1 cellular context compared by ENCODE assay signal in genomic region chr2:70248810-70249438, GRCh38.
A peak's percentile ranks its signal among the peaks of the same experiment; 100 is the strongest.
TF ChIP-seq lines count a peak whose summit lies in the region.

No MANE protein-coding gene starts in this region.

TF ChIP-seq in HepG2, 621 proteins besides CTCF, POLR2A, EP300 and RAD21 (continued from another document and continues in another):
- TF ChIP-seq ZNF800 (CRISPR knock-in tag; IDR thresholded peaks at IDR 0.05): no peak
- TF ChIP-seq NR2F6 (IDR thresholded peaks at IDR 0.05): peak; percentile 41; the same call in 1 of the 2 replicates
- 0 out of 2 replicates have a peak, but pooled peaks have one; percentile 28 for TF ChIP-seq NR2F6 (CRISPR knock-in tag; IDR thresholded peaks at IDR 0.05)
- TF ChIP-seq AFF4 (CRISPR knock-in tag; IDR thresholded peaks at IDR 0.05): no peak
- TF ChIP-seq CCDC6 (CRISPR knock-in tag; IDR thresholded peaks at IDR 0.05): 0 out of 2 replicates have a peak, but pooled peaks have one; percentile 17
- TF ChIP-seq KMT2B (CRISPR knock-in tag; IDR thresholded peaks at IDR 0.05): peak; percentile 39; the same call in 1 of the 2 replicates
- TF ChIP-seq DNMT3B (CRISPR knock-in tag; conservative IDR thresholded peaks at IDR 0.05): no peak
- no peak for TF ChIP-seq ZSCAN29 (CRISPR knock-in tag; conservative IDR thresholded peaks at IDR 0.05)
- TF ChIP-seq SNRNP70 (IDR thresholded peaks at IDR 0.05; ENCODE audit: low read depth, low read length): no peak
- no peak for TF ChIP-seq ZNF879 (CRISPR knock-in tag; IDR thresholded peaks at IDR 0.05)
- no peak for TF ChIP-seq FIP1L1 (IDR thresholded peaks at IDR 0.05; ENCODE audit: borderline replicate concordance, insufficient read depth, low read depth, low read length)
- no peak for TF ChIP-seq ZNF274 (CRISPR knock-in tag; IDR thresholded peaks at IDR 0.05)
- 0 out of 2 replicates have a peak, but pooled peaks have one; percentile 56 for TF ChIP-seq MLXIP (CRISPR knock-in tag; IDR thresholded peaks at IDR 0.05; ENCODE audit: borderline replicate concordance)
- TF ChIP-seq ZNF557 (CRISPR knock-in tag; IDR thresholded peaks at IDR 0.05): no peak
- TF ChIP-seq ZNF772 (CRISPR knock-in tag; IDR thresholded peaks at IDR 0.05): peak; percentile 38; the same call in 1 of the 2 replicates
- TF ChIP-seq ZNF746 (CRISPR knock-in tag; IDR thresholded peaks at IDR 0.05): no peak
- TF ChIP-seq GPBP1L1 (CRISPR knock-in tag; IDR thresholded peaks at IDR 0.05): no peak
- TF ChIP-seq ZNF224 (CRISPR knock-in tag; IDR thresholded peaks at IDR 0.05): no peak
- TF ChIP-seq ZNF782 (CRISPR knock-in tag; IDR thresholded peaks at IDR 0.05; ENCODE audit: borderline replicate concordance): no peak
- TF ChIP-seq, protein P1, sequence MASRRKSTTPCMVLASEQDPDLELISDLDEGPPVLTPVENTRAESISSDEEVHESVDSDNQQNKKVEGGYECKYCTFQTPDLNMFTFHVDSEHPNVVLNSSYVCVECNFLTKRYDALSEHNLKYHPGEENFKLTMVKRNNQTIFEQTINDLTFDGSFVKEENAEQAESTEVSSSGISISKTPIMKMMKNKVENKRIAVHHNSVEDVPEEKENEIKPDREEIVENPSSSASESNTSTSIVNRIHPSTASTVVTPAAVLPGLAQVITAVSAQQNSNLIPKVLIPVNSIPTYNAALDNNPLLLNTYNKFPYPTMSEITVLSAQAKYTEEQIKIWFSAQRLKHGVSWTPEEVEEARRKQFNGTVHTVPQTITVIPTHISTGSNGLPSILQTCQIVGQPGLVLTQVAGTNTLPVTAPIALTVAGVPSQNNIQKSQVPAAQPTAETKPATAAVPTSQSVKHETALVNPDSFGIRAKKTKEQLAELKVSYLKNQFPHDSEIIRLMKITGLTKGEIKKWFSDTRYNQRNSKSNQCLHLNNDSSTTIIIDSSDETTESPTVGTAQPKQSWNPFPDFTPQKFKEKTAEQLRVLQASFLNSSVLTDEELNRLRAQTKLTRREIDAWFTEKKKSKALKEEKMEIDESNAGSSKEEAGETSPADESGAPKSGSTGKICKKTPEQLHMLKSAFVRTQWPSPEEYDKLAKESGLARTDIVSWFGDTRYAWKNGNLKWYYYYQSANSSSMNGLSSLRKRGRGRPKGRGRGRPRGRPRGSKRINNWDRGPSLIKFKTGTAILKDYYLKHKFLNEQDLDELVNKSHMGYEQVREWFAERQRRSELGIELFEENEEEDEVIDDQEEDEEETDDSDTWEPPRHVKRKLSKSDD (CRISPR knock-in tag; IDR thresholded peaks at IDR 0.05; ENCODE audit: low read depth): no peak
- TF ChIP-seq NKX3-1 (CRISPR knock-in tag; IDR thresholded peaks at IDR 0.05): peak; percentile 47; the same call in 1 of the 2 replicates
- TF ChIP-seq ZNF121 (CRISPR knock-in tag; IDR thresholded peaks at IDR 0.05): no peak
- TF ChIP-seq ZBTB42 (CRISPR knock-in tag; IDR thresholded peaks at IDR 0.05): peak; percentile 69; the same call in 1 of the 2 replicates
- TF ChIP-seq ATM (IDR thresholded peaks at IDR 0.05; ENCODE audit: borderline replicate concordance): no peak
- TF ChIP-seq KLF13 (CRISPR knock-in tag; IDR thresholded peaks at IDR 0.05): no peak
- no peak for TF ChIP-seq JUND (CRISPR knock-in tag; IDR thresholded peaks at IDR 0.05)
- TF ChIP-seq ZNF616 (CRISPR knock-in tag; IDR thresholded peaks at IDR 0.05; ENCODE audit: low read depth): no peak
- TF ChIP-seq ZNF563 (CRISPR knock-in tag; IDR thresholded peaks at IDR 0.05): no peak
- TF ChIP-seq SOX5 (CRISPR knock-in tag; IDR thresholded peaks at IDR 0.05; ENCODE audit: borderline replicate concordance): no peak; the same call in 1 of the 2 replicates
- TF ChIP-seq, protein P2, sequence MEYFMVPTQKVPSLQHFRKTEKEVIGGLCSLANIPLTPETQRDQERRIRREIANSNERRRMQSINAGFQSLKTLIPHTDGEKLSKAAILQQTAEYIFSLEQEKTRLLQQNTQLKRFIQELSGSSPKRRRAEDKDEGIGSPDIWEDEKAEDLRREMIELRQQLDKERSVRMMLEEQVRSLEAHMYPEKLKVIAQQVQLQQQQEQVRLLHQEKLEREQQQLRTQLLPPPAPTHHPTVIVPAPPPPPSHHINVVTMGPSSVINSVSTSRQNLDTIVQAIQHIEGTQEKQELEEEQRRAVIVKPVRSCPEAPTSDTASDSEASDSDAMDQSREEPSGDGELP (IDR thresholded peaks at IDR 0.05; ENCODE audit: borderline replicate concordance, low read depth): no peak
- TF ChIP-seq TBX2 (CRISPR knock-in tag; IDR thresholded peaks at IDR 0.05; ENCODE audit: borderline replicate concordance): no peak; the same call in 1 of the 2 replicates
- no peak for TF ChIP-seq ZNF253 (CRISPR knock-in tag; IDR thresholded peaks at IDR 0.05; ENCODE audit: borderline replicate concordance)
- 0 out of 2 replicates have a peak, but pooled peaks have one; percentile 26 for TF ChIP-seq BCL6 (CRISPR knock-in tag; IDR thresholded peaks at IDR 0.05)
- TF ChIP-seq ZNF530 (CRISPR knock-in tag; IDR thresholded peaks at IDR 0.05; ENCODE audit: low read depth): no peak
- 0 out of 2 replicates have a peak, but pooled peaks have one; percentile 32 for TF ChIP-seq ZNF589 (CRISPR knock-in tag; conservative IDR thresholded peaks at IDR 0.05)
- no peak; the same call in none of the 2 replicates for TF ChIP-seq ZMYM4 (CRISPR knock-in tag; IDR thresholded peaks at IDR 0.05)
- 0 out of 2 replicates have a peak, but pooled peaks have one; percentile 65 for TF ChIP-seq THAP11 (CRISPR knock-in tag; IDR thresholded peaks at IDR 0.05)
- TF ChIP-seq SKI (IDR thresholded peaks at IDR 0.05; ENCODE audit: partially characterized antibody): peak; percentile 49
- 0 out of 2 replicates have a peak, but pooled peaks have one; percentile 44 for TF ChIP-seq ZNF878 (CRISPR knock-in tag; IDR thresholded peaks at IDR 0.05)
- TF ChIP-seq, protein P3, sequence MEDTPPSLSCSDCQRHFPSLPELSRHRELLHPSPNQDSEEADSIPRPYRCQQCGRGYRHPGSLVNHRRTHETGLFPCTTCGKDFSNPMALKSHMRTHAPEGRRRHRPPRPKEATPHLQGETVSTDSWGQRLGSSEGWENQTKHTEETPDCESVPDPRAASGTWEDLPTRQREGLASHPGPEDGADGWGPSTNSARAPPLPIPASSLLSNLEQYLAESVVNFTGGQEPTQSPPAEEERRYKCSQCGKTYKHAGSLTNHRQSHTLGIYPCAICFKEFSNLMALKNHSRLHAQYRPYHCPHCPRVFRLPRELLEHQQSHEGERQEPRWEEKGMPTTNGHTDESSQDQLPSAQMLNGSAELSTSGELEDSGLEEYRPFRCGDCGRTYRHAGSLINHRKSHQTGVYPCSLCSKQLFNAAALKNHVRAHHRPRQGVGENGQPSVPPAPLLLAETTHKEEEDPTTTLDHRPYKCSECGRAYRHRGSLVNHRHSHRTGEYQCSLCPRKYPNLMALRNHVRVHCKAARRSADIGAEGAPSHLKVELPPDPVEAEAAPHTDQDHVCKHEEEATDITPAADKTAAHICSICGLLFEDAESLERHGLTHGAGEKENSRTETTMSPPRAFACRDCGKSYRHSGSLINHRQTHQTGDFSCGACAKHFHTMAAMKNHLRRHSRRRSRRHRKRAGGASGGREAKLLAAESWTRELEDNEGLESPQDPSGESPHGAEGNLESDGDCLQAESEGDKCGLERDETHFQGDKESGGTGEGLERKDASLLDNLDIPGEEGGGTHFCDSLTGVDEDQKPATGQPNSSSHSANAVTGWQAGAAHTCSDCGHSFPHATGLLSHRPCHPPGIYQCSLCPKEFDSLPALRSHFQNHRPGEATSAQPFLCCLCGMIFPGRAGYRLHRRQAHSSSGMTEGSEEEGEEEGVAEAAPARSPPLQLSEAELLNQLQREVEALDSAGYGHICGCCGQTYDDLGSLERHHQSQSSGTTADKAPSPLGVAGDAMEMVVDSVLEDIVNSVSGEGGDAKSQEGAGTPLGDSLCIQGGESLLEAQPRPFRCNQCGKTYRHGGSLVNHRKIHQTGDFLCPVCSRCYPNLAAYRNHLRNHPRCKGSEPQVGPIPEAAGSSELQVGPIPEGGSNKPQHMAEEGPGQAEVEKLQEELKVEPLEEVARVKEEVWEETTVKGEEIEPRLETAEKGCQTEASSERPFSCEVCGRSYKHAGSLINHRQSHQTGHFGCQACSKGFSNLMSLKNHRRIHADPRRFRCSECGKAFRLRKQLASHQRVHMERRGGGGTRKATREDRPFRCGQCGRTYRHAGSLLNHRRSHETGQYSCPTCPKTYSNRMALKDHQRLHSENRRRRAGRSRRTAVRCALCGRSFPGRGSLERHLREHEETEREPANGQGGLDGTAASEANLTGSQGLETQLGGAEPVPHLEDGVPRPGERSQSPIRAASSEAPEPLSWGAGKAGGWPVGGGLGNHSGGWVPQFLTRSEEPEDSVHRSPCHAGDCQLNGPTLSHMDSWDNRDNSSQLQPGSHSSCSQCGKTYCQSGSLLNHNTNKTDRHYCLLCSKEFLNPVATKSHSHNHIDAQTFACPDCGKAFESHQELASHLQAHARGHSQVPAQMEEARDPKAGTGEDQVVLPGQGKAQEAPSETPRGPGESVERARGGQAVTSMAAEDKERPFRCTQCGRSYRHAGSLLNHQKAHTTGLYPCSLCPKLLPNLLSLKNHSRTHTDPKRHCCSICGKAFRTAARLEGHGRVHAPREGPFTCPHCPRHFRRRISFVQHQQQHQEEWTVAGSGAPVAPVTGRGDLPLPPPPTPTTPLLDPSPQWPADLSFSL (CRISPR knock-in tag; IDR thresholded peaks at IDR 0.05): no peak
- TF ChIP-seq THAP7 (CRISPR knock-in tag; IDR thresholded peaks at IDR 0.05): peak; percentile 12; the same call in 1 of the 2 replicates
- TF ChIP-seq SAP130 (CRISPR knock-in tag; IDR thresholded peaks at IDR 0.05; ENCODE audit: low read depth): peak; percentile 31; the same call in 1 of the 2 replicates
- no peak for TF ChIP-seq GATA4 (IDR thresholded peaks at IDR 0.05; ENCODE audit: borderline replicate concordance, low read depth)
